In the genomic region with DNA sequence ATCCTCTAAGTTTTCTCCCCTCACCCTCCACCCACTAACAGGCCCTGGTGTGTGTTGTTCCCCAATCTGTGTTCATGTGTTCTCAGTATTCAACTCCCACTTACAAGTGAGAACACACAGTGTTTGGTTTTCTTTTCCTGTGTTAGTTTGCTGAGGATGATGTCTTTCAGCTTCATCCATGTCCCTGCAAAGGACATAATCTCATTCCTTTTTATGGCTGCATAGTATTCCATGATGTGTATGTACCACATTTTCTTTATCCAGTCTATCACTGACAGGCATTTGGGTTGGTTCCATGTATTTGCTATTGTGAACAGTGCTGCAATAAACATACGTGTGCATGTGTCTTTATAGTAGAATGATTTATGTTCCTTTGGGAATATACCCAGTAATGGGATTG, we compare ENCODE assay signal across 6 cellular contexts. TPM values are rescaled to one million over a fixed set of nuclear protein-coding genes. Genes with fewer than 3 reads are reported as not detected.
"Had no signal": no experiment of that assay in that cellular context is flagged by ENCODE, and none has a peak within 500 bp of the region (broad histone marks: within the 10 kb centered on the region; RNA-seq: fewer than 3 reads in every experiment).

No MANE protein-coding gene starts in this region.

RNA-seq across cellular contexts. Expression of gene LRRC63, which starts 3.0 kb away (rescaled TPM):
- total RNA-seq: OCI-LY7, PC-9, Right ventricle myocardium inferior, Right ventricle myocardium superior, SJSA1 had no signal

RNA-seq across cellular contexts. Expression of gene LCP1, which starts 32.8 kb away (rescaled TPM):
- total RNA-seq: SJCRH30 had no signal
